18 cellular contexts compared by ENCODE assay signal in genomic region chr13:98264877-98265276, GRCh38.
A peak's percentile ranks its signal among the peaks of the same experiment; 100 is the strongest.
DNase-seq lines count a peak whose midpoint lies in the region; ATAC-seq and TF ChIP-seq lines count a peak whose summit lies in the region.
"Had no signal": no experiment of that assay in that cellular context is flagged by ENCODE, and none has a peak within 500 bp of the region (broad histone marks: within the 10 kb centered on the region; RNA-seq: fewer than 3 reads in every experiment).

No MANE protein-coding gene starts in this region.

- H3K9me3 Mint-ChIP-seq in naive thymus-derived CD8-positive, alpha-beta T cell, result no peaks in the 10 kb centered on the region
- no peaks in the 10 kb centered on the region for H3K9me3 Mint-ChIP-seq in chondrocyte (ENCODE audit: low read depth)
- H3K9me3 Mint-ChIP-seq: CD4-positive, alpha-beta memory T cell; CD8-positive, alpha-beta memory T cell had no signal

- peak overlapping the region; percentile 70; the same call in 1 of the 2 replicates for H3K27ac ChIP-seq in VCaP
- H3K27ac ChIP-seq in mesenchymal stem cell (ENCODE audit: low read length, poor library complexity, severe bottlenecking), result no peak overlapping the region
- H3K27ac ChIP-seq in adrenal gland, result no peak overlapping the region
- H3K27ac ChIP-seq: BLaER1 had no signal

- H3K18ac ChIP-seq in mesenchymal stem cell (ENCODE audit: low read depth in 1 of 2, low read length in 2 of 2), result no peak overlapping the region

- H3K4me1 ChIP-seq in mesenchymal stem cell (ENCODE audit: control insufficient read depth, insufficient read depth, low read depth, low read length), result peaks cover 29% of the 10 kb centered on the region
- peaks cover 8 to 19% of the 10 kb centered on the region in 2 donors for H3K4me1 ChIP-seq in adrenal gland (replicated peaks in 1 of 2)

- no peak overlapping the region for H2AFZ ChIP-seq in mesenchymal stem cell (ENCODE audit: low read depth, low read length)

- no peak overlapping the region for H3K23ac ChIP-seq in mesenchymal stem cell (ENCODE audit: low read length in 2 of 2)

- H4K8ac ChIP-seq in mesenchymal stem cell (ENCODE audit: low read length), result no peak overlapping the region

- no peak overlapping the region for H2BK15ac ChIP-seq in mesenchymal stem cell (ENCODE audit: low read depth, poor library complexity, severe bottlenecking)

- no peak for TF ChIP-seq POLR2A in adrenal gland (IDR thresholded peaks at IDR 0.05)

- peak; percentile 29 for DNase-seq in NCI-H69 (lab: John Stamatoyannopoulos, UW)
- no peak for DNase-seq in mesenchymal stem cell
- no peak for DNase-seq in naive thymus-derived CD8-positive, alpha-beta T cell
- DNase-seq in chondrocyte (ENCODE audit: low spot score), result no peak
- no peak for DNase-seq in adrenal gland
- DNase-seq: 8988T; ACHN; BE2C; C1 segment of cervical spinal cord; CD4-positive, alpha-beta memory T cell; CD4-positive, CD25-positive, alpha-beta regulatory T cell; CD8-positive, alpha-beta memory T cell; COR-L47; DMS79 treated with DMSO at 0.1 percent for 48 hours; GF-D8 had no signal

- intact Hi-C loops in adrenal gland (cut with DNase I), result no loop called here

- peaks cover 13% of the 10 kb centered on the region for H3K79me1 ChIP-seq in mesenchymal stem cell (replicated peaks; ENCODE audit: low read length, poor library complexity, severe bottlenecking)

- no peak overlapping the region for H3K14ac ChIP-seq in mesenchymal stem cell (ENCODE audit: low read length in 2 of 2)

- no peaks in the 10 kb centered on the region for H3K36me3 ChIP-seq in mesenchymal stem cell (ENCODE audit: control insufficient read depth in 1 of 2, insufficient read depth in 2 of 2, low read depth in 1 of 2, low read length in 2 of 2)
- no peaks in the 10 kb centered on the region for H3K36me3 ChIP-seq in adrenal gland (replicated peaks in 1 of 2)
- H3K36me3 ChIP-seq: BE2C had no signal

- H3K27me3 ChIP-seq in mesenchymal stem cell (ENCODE audit: control insufficient read depth in 1 of 2, insufficient read depth in 1 of 2, low read length in 2 of 2) (no peaks in the 10 kb centered on the region), adrenal gland (no peaks in the 10 kb centered on the region)
- H3K27me3 ChIP-seq: BE2C, BLaER1 had no signal

- H2BK5ac ChIP-seq in mesenchymal stem cell (ENCODE audit: low read depth, low read length, poor library complexity, severe bottlenecking), result no peak overlapping the region

- H2BK120ac ChIP-seq in mesenchymal stem cell (ENCODE audit: low read depth, low read length), result no peak overlapping the region

- ATAC-seq in naive thymus-derived CD8-positive, alpha-beta T cell, result no peak

- H3K9me3 ChIP-seq in mesenchymal stem cell (ENCODE audit: control insufficient read depth, low read length) (no peaks in the 10 kb centered on the region), adrenal gland (replicated peaks in 1 of 3) (no peaks in the 10 kb centered on the region)
- H3K9me3 ChIP-seq: BE2C, BLaER1 had no signal

- H3K4me3 Mint-ChIP-seq in naive thymus-derived CD8-positive, alpha-beta T cell, result no peak overlapping the region
- H3K4me3 Mint-ChIP-seq in chondrocyte (ENCODE audit: unreplicated experiment), result no peak overlapping the region
- H3K4me3 Mint-ChIP-seq: CD14-positive monocyte; CD4-positive, alpha-beta memory T cell; CD8-positive, alpha-beta memory T cell had no signal

- no peaks in the 10 kb centered on the region for H3K4me1 Mint-ChIP-seq in naive thymus-derived CD8-positive, alpha-beta T cell
- H3K4me1 Mint-ChIP-seq in chondrocyte (ENCODE audit: low read depth), result peaks cover 66% of the 10 kb centered on the region
- H3K4me1 Mint-ChIP-seq: CD14-positive monocyte; CD4-positive, alpha-beta memory T cell; CD4-positive, CD25-positive, alpha-beta regulatory T cell; CD8-positive, alpha-beta memory T cell had no signal

- no peak overlapping the region for H3K4me2 ChIP-seq in mesenchymal stem cell (ENCODE audit: low read length, poor library complexity, severe bottlenecking)
- H3K4me2 ChIP-seq: BLaER1 had no signal

- WGBS in mesenchymal stem cell, result 95% methylated on average over 4 of the region's 5 CpGs
- WGBS in adrenal gland, 4 donors, result 96 to 98% (median 97%) methylated on average over 5 of the region's 5 CpGs

- peak overlapping the region; percentile 5 for H2AK5ac ChIP-seq in mesenchymal stem cell (ENCODE audit: low read length, severe bottlenecking)

- H3K4me3 ChIP-seq in mesenchymal stem cell (ENCODE audit: insufficient read depth in 1 of 2, low read depth in 1 of 2, low read length in 2 of 2) (no peak overlapping the region), adrenal gland (no peak overlapping the region)
- H3K4me3 ChIP-seq: BLaER1 had no signal

- POLR2A ChIA-PET in naive thymus-derived CD8-positive, alpha-beta T cell (lab: Charles Lee), result no interaction called here

- H3K36me3 Mint-ChIP-seq in naive thymus-derived CD8-positive, alpha-beta T cell, result no peaks in the 10 kb centered on the region
- peaks cover 2% of the 10 kb centered on the region for H3K36me3 Mint-ChIP-seq in chondrocyte (ENCODE audit: low read depth)
- H3K36me3 Mint-ChIP-seq: CD14-positive monocyte; CD4-positive, alpha-beta memory T cell; CD4-positive, CD25-positive, alpha-beta regulatory T cell; CD8-positive, alpha-beta memory T cell had no signal

- no peak overlapping the region for H3K9ac ChIP-seq in mesenchymal stem cell (ENCODE audit: low read length)
- H3K9ac ChIP-seq: BLaER1 had no signal

- H3K27ac Mint-ChIP-seq in naive thymus-derived CD8-positive, alpha-beta T cell, result no peak overlapping the region
- no peak overlapping the region for H3K27ac Mint-ChIP-seq in chondrocyte (ENCODE audit: unreplicated experiment)
- H3K27ac Mint-ChIP-seq: CD14-positive monocyte; CD4-positive, alpha-beta memory T cell; CD4-positive, CD25-positive, alpha-beta regulatory T cell had no signal

- TF ChIP-seq CTCF in VCaP (conservative IDR thresholded peaks at IDR 0.05), result no peak
- TF ChIP-seq CTCF in chondrocyte (IDR thresholded peaks at IDR 0.05), result no peak
- no peak for TF ChIP-seq CTCF in adrenal gland (IDR thresholded peaks at IDR 0.05)

- no peak overlapping the region for H3K4ac ChIP-seq in mesenchymal stem cell (ENCODE audit: low read depth in 1 of 2, low read length in 2 of 2)

- no peak overlapping the region for H4K91ac ChIP-seq in mesenchymal stem cell (ENCODE audit: low read length)

- H2BK12ac ChIP-seq in mesenchymal stem cell (ENCODE audit: low read length in 2 of 2), result no peak overlapping the region

- H3K27me3 Mint-ChIP-seq in naive thymus-derived CD8-positive, alpha-beta T cell, result peaks cover 0 to 3% (median 0%) of the 10 kb centered on the region in 5 donors
- no peaks in the 10 kb centered on the region for H3K27me3 Mint-ChIP-seq in chondrocyte (ENCODE audit: low read depth)
- H3K27me3 Mint-ChIP-seq: CD4-positive, alpha-beta memory T cell had no signal
